In the genomic region with DNA sequence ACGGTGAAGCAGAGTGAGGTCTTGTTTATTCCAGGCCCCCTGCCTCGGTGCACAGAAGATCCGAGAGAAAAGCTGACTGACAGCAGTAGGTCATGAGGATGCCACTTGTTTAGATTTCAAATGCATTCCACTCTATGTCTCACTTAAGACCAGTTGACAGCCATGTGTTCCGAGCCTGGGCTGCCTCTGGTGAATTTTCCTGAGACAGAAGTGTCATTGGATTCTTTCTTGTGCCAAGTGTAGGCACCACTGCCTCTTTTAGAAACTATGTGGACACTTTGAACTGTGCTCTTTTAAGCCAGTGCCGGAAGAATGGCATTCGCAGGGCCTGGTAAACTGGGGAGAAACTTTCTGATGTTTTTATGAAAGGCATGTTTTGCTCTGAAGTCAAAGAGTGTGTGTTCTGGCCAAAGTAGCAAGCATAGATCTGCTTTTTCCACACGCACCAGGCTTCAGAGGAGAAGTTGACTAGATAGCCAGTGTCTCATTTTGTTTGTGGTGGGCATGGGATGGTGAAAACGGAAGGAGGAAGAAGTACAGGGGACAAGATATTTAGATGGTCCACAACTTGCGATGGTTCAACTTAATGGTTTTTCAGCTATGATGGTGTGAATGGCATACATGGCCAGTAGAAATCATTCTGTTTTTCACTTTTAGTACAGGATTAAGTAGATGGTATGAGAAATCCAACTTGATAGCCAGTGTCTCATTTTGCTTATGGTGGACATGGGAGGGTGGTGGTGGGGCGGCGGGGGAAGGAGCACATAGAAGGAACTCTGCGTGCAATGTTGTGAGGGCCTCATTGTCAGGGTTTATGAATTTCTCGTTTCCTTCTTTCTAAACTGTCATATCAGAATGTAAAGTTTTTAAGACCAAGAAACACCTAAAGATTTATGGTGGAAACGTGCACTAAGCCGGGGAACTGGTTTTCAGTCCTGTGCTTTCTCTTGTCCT, we compare ENCODE assay signal across 8 cellular contexts. TPM values are rescaled to one million over a fixed set of nuclear protein-coding genes. Genes with fewer than 3 reads are reported as not detected.
A peak's percentile ranks its signal among the peaks of the same experiment; 100 is the strongest.
DNase-seq lines count a peak whose midpoint lies in the region; ATAC-seq, FAIRE-seq and TF ChIP-seq lines count a peak whose summit lies in the region.
"Had no signal": no experiment of that assay in that cellular context is flagged by ENCODE, and none has a peak within 500 bp of the region (broad histone marks: within the 10 kb centered on the region; RNA-seq: fewer than 3 reads in every experiment).

No MANE protein-coding gene starts in this region.

- CTCF ChIA-PET in H1 (lab: Charles Lee; ENCODE audit: partially characterized antibody), result interaction anchor here (0.8 kb wide), 1 partner anchor 35 kb away, joined by 5 read pairs; no protein-coding TSS in a partner anchor

- no peak overlapping the region for H2AK5ac ChIP-seq in H1 (ENCODE audit: low read depth, low read length)

- no peak overlapping the region for H4K91ac ChIP-seq in H1 (replicated peaks; ENCODE audit: insufficient read length, low read length)

- H4K8ac ChIP-seq in H1 (ENCODE audit: extremely low read depth, insufficient read depth, low read length), result no peak overlapping the region

- no peak overlapping the region for H2AFZ ChIP-seq in H1 (ENCODE audit: low read length)

- no peak overlapping the region for H3K23ac ChIP-seq in H1 (ENCODE audit: insufficient read length)

- H3K9me3 Mint-ChIP-seq in stimulated activated naive B cell treated with anti-CD40 and anti-IgM and Interleukin-4, amounts not matched to agents 10 μg/mL and 1 μg/mL and 100 μg/mL, for 72 hours, result no peaks in the 10 kb centered on the region

- no peaks in the 10 kb centered on the region for H3K23me2 ChIP-seq in H1 (ENCODE audit: low read depth, low read length)

- no peaks in the 10 kb centered on the region for H3K9me3 ChIP-seq in H1 (ENCODE audit: insufficient read depth in 2 of 2, low read depth in 1 of 2, low read length in 1 of 2)

- H3K79me1 ChIP-seq in H1 (ENCODE audit: low read depth, low read length), result no peaks in the 10 kb centered on the region

- ATAC-seq in GM21381 (IDR thresholded peaks at IDR 0.05; ENCODE audit: unreplicated experiment) (peak; percentile 22), HG03354 (IDR thresholded peaks at IDR 0.05; ENCODE audit: poor library complexity, severe bottlenecking, unreplicated experiment) (peak; percentile 29)
- peak; percentile 62 to 76 for ATAC-seq in stimulated activated naive B cell treated with anti-CD40 and anti-IgM and Interleukin-4, amounts not matched to agents 10 μg/mL and 1 μg/mL and 100 μg/mL, for 72 hours (replicated peaks)

- no peak for FAIRE-seq in H1 (lab: Jason Lieb, UNC)

- H3K79me2 ChIP-seq in H1 (ENCODE audit: control insufficient read depth in 1 of 2, insufficient read depth in 2 of 2, low read length in 2 of 2), result no peaks in the 10 kb centered on the region

- no peak overlapping the region for H2BK12ac ChIP-seq in H1 (ENCODE audit: low read depth, low read length)

- peak overlapping the region; percentile 93 for H3K27ac Mint-ChIP-seq in stimulated activated naive B cell treated with anti-CD40 and anti-IgM and Interleukin-4, amounts not matched to agents 10 μg/mL and 1 μg/mL and 100 μg/mL, for 72 hours

- DNase-seq in H1 (ENCODE audit: low read depth in 1 of 2, low spot score in 2 of 2), result no peak
- DNase-seq in stimulated activated naive B cell treated with anti-CD40 and anti-IgM and Interleukin-4, amounts not matched to agents 10 μg/mL and 1 μg/mL and 100 μg/mL, for 72 hours, result no peak
- DNase-seq in NCI-H345 (lab: John Stamatoyannopoulos, UW), result no peak
- no peak for DNase-seq in NAMALWA (ENCODE audit: low spot score)
- DNase-seq in NCI-H82 treated with DMSO at 0.1 percent for 48 hours (lab: John Stamatoyannopoulos, UW; ENCODE audit: unreplicated experiment), result no peak

- POLR2A ChIA-PET in H1 (lab: Charles Lee; ENCODE audit: partially characterized antibody), result interaction anchor here (0.6 kb wide), 1 partner anchor 1753 kb away, joined by 4 read pairs; no protein-coding TSS in a partner anchor

- no peaks in the 10 kb centered on the region for H4K20me1 ChIP-seq in H1 (replicated peaks in 1 of 2; ENCODE audit: control insufficient read depth in 1 of 2, insufficient read depth in 2 of 2, low read length in 2 of 2)

- no peak overlapping the region for H2BK5ac ChIP-seq in H1 (ENCODE audit: low read depth, low read length)

- no peak overlapping the region for H3K18ac ChIP-seq in H1 (ENCODE audit: extremely low read depth, low read length)

- H3K36me3 ChIP-seq in H1 (ENCODE audit: control insufficient read depth in 2 of 4, insufficient read depth in 4 of 4, low read length in 3 of 4), result no peaks in the 10 kb centered on the region

- no peak overlapping the region for H3K4me2 ChIP-seq in H1 (ENCODE audit: insufficient read depth in 1 of 2, low read depth in 2 of 2, low read length in 2 of 2)

- TF ChIP-seq CTCF in H1 (IDR thresholded peaks at IDR 0.05; ENCODE audit: control extremely low read depth in 1 of 3, insufficient read depth in 1 of 3, low read depth in 1 of 3, low read length in 3 of 3), result no peak

- H3K27ac ChIP-seq in H1 (ENCODE audit: low read depth, low read length), result no peak overlapping the region

- no peak overlapping the region for H3K4ac ChIP-seq in H1 (replicated peaks; ENCODE audit: insufficient read length, low read depth, low read length)

- H3K27me3 ChIP-seq in H1 (replicated peaks in 1 of 4; ENCODE audit: control insufficient read depth in 3 of 4, extremely low read depth in 1 of 4, insufficient read depth in 3 of 4, low read length in 3 of 4), result no peaks in the 10 kb centered on the region

- no peak overlapping the region for H3K4me3 ChIP-seq in H1 (ENCODE audit: extremely low read depth in 1 of 4, insufficient read depth in 2 of 4, low read depth in 3 of 4, low read length in 4 of 4)

- peaks cover 23 to 70% of the 10 kb centered on the region in 2 donors for H3K4me1 Mint-ChIP-seq in stimulated activated naive B cell treated with anti-CD40 and anti-IgM and Interleukin-4, amounts not matched to agents 10 μg/mL and 1 μg/mL and 100 μg/mL, for 72 hours

- H2BK15ac ChIP-seq in H1 (ENCODE audit: low read length), result 0 out of 2 replicates have a peak overlapping the region, but pooled peaks have one; percentile 21

- TF ChIP-seq EP300 in H1 (IDR thresholded peaks at IDR 0.05; ENCODE audit: borderline replicate concordance in 1 of 2, low read depth in 2 of 2, low read length in 2 of 2), result no peak

- peaks cover 7 to 14% (median 11%) of the 10 kb centered on the region in 4 experiments for H3K4me1 ChIP-seq in H1 (replicated peaks in 1 of 4; ENCODE audit: control insufficient read depth in 3 of 4, insufficient read depth in 4 of 4, low read length in 3 of 4)

- H2BK20ac ChIP-seq in H1 (ENCODE audit: low read length), result no peak overlapping the region

- H3K27me3 Mint-ChIP-seq in stimulated activated naive B cell treated with anti-CD40 and anti-IgM and Interleukin-4, amounts not matched to agents 10 μg/mL and 1 μg/mL and 100 μg/mL, for 72 hours, result no peaks in the 10 kb centered on the region

- no peak for TF ChIP-seq RAD21 in H1 (IDR thresholded peaks at IDR 0.05 in 1 of 2, conservative IDR thresholded peaks at IDR 0.05 in 1 of 2; ENCODE audit: low read depth in 2 of 2, low read length in 2 of 2)

- no peak overlapping the region for H3K9ac ChIP-seq in H1 (replicated peaks in 1 of 4; ENCODE audit: extremely low read depth in 1 of 4, low read depth in 3 of 4, low read length in 3 of 4)

- H3K56ac ChIP-seq in H1 (replicated peaks; ENCODE audit: insufficient read length, low read depth, low read length), result no peak overlapping the region

- H2BK120ac ChIP-seq in H1 (replicated peaks; ENCODE audit: low read depth, low read length), result no peak overlapping the region

- no peak for TF ChIP-seq POLR2A in H1 (IDR thresholded peaks at IDR 0.05; ENCODE audit: control extremely low read depth in 1 of 2, low read depth in 2 of 2, low read length in 2 of 2)

- 85% methylated on average over 14 of the region's 15 CpGs; no CpG with 5 or more reads in 1 of the 2 experiments for WGBS in H1 (ENCODE audit: extremely low coverage in 1 of 2, insufficient coverage in 1 of 2, insufficient read length in 1 of 2, insufficient replicate concordance in 2 of 2, low coverage in 1 of 2, low lambda C conversion rate in 2 of 2, missing lambda C conversion rate in 1 of 2), 2 experiments

- no peak overlapping the region for H3K14ac ChIP-seq in H1 (ENCODE audit: insufficient read length)

- H4K5ac ChIP-seq in H1 (ENCODE audit: insufficient read length, low read depth, low read length), result no peak overlapping the region

- H3K4me3 Mint-ChIP-seq in stimulated activated naive B cell treated with anti-CD40 and anti-IgM and Interleukin-4, amounts not matched to agents 10 μg/mL and 1 μg/mL and 100 μg/mL, for 72 hours, result peak overlapping the region; percentile 64 to 77

- H3K36me3 Mint-ChIP-seq in stimulated activated naive B cell treated with anti-CD40 and anti-IgM and Interleukin-4, amounts not matched to agents 10 μg/mL and 1 μg/mL and 100 μg/mL, for 72 hours, result peaks cover 15 to 26% of the 10 kb centered on the region in 2 donors

RNA-seq across cellular contexts. Expression of a gene that starts 41.5 kb away (rescaled TPM):
- total RNA-seq in H1 (2021; fragmentation: NEBNext Ultra II Directional; extraction: Animal tissue kit (Norgen Biotek cat#: 25700)), result not detected in 2 replicates
- polyA plus RNA-seq in H1 (2011; rRNA removed), result not detected in 2 replicates
- not detected for polyA plus RNA-seq in H1 (2011; cell fraction: cytosol; rRNA removed)
- polyA plus RNA-seq in H1 (2011; cell fraction: nucleus; rRNA removed), result not detected
- not detected in 4 replicates for polyA plus RNA-seq in H1 (2012, experiment 1 of 2)
- polyA plus RNA-seq in H1 (2012, experiment 2 of 2), result not detected
- not detected for polyA plus RNA-seq in H1 (2013, experiment 1 of 2)
- not detected for polyA plus RNA-seq in H1 (2013, experiment 2 of 2)
- polyA minus RNA-seq in H1 (2011; rRNA and poly(A)+ RNA removed), result not detected in 2 replicates
- polyA minus RNA-seq in H1 (2011; cell fraction: cytosol; rRNA and poly(A)+ RNA removed), result not detected
- polyA minus RNA-seq in H1 (2011; cell fraction: nucleus; rRNA and poly(A)+ RNA removed), result not detected
- total RNA-seq: epithelial cell of proximal tubule had no signal

RNA-seq across cellular contexts. Expression of a gene that starts 52.0 kb away (rescaled TPM):
- total RNA-seq in H1 (2021; fragmentation: NEBNext Ultra II Directional; extraction: Animal tissue kit (Norgen Biotek cat#: 25700)), result 26.2 and 26.6 TPM in 2 replicates
- polyA plus RNA-seq in H1 (2011; rRNA removed), result 29.9 and 37.0 TPM in 2 replicates
- polyA plus RNA-seq in H1 (2011; cell fraction: cytosol; rRNA removed), result 24.6 TPM
- polyA plus RNA-seq in H1 (2011; cell fraction: nucleus; rRNA removed), result 27.2 TPM
- 14.7 to 20.7 TPM (median 20.2 TPM) in 4 replicates for polyA plus RNA-seq in H1 (2012, experiment 1 of 2)
- polyA plus RNA-seq in H1 (2012, experiment 2 of 2), result 19.6 TPM
- 24.7 TPM for polyA plus RNA-seq in H1 (2013, experiment 1 of 2)
- polyA plus RNA-seq in H1 (2013, experiment 2 of 2), result 25.2 TPM
- polyA minus RNA-seq in H1 (2011; rRNA and poly(A)+ RNA removed), result 33.2 and 39.3 TPM in 2 replicates
- 23.0 TPM for polyA minus RNA-seq in H1 (2011; cell fraction: cytosol; rRNA and poly(A)+ RNA removed)
- 16.1 TPM for polyA minus RNA-seq in H1 (2011; cell fraction: nucleus; rRNA and poly(A)+ RNA removed)

RNA-seq across cellular contexts. Expression of a gene that starts 58.3 kb away (rescaled TPM):
- total RNA-seq in H1 (2021; fragmentation: NEBNext Ultra II Directional; extraction: Animal tissue kit (Norgen Biotek cat#: 25700)), result 2.3 and 3.7 TPM in 2 replicates
- 3.8 and 6.7 TPM in 2 replicates for polyA plus RNA-seq in H1 (2011; rRNA removed)
- polyA plus RNA-seq in H1 (2011; cell fraction: cytosol; rRNA removed), result 10.9 TPM
- 3.9 TPM for polyA plus RNA-seq in H1 (2011; cell fraction: nucleus; rRNA removed)
- 3.7 to 6.0 TPM (median 4.2 TPM) in 4 replicates for polyA plus RNA-seq in H1 (2012, experiment 1 of 2)
- 2.3 TPM for polyA plus RNA-seq in H1 (2012, experiment 2 of 2)
- polyA plus RNA-seq in H1 (2013, experiment 1 of 2), result 3.8 TPM
- polyA plus RNA-seq in H1 (2013, experiment 2 of 2), result 2.9 TPM
- 2.6 and 4.1 TPM in 2 replicates for polyA minus RNA-seq in H1 (2011; rRNA and poly(A)+ RNA removed)
- polyA minus RNA-seq in H1 (2011; cell fraction: cytosol; rRNA and poly(A)+ RNA removed), result 3.7 TPM
- polyA minus RNA-seq in H1 (2011; cell fraction: nucleus; rRNA and poly(A)+ RNA removed), result 2.5 TPM
